In the genomic region with DNA sequence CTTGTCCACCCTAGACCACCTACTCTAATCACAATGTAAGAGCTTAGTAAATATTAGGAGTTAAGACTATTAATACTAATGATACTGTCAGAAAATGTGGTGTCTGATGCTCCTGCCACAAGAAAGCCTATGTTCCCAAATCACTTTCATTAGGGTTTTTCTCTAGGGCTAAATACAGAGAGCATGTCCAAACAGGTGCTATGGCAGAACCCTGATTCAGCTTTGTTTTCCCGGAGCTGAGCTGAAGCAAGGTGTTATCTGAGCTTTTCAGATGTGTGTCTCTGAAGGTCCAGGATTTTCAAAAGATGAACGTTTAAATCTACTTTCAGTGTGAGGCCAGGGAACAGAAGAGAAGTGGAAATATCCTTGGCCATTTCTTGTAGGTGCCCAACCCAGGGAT, we compare ENCODE assay signal across 24 cellular contexts. TPM values are rescaled to one million over a fixed set of nuclear protein-coding genes. Genes with fewer than 3 reads are reported as not detected.
"Had no signal": no experiment of that assay in that cellular context is flagged by ENCODE, and none has a peak within 500 bp of the region (broad histone marks: within the 10 kb centered on the region; RNA-seq: fewer than 3 reads in every experiment).

No MANE protein-coding gene starts in this region.

- H3K36me3 ChIP-seq: breast epithelium, MG63 had no signal

- H3K27me3 ChIP-seq: breast epithelium, MG63 had no signal

- H3K9me3 ChIP-seq: breast epithelium had no signal

- ATAC-seq: activated CD8-positive, alpha-beta memory T cell treated with anti-CD3 and anti-CD28 coated beads, Interleukin-2, amount 10 ng/mL, durations not matched to agents 7 days and 5 days; PC-3 had no signal

- H3K4me3 ChIP-seq: breast epithelium, MG63 had no signal

- H3K4me1 ChIP-seq: breast epithelium had no signal

- DNase-seq: activated B cell treated with CpG ODN at 0.5 μM for 24 hours; activated CD4-positive, alpha-beta T cell treated with anti-CD3 and anti-CD28 coated beads for 1 hour; activated CD4-positive, alpha-beta T cell treated with anti-CD3 and anti-CD28 coated beads, Interleukin-2, amount 10 ng/mL, durations not matched to agents 24 days and 14 days; activated CD4-positive, alpha-beta T cell treated with anti-CD3 and anti-CD28 coated beads, Interleukin-2, amount 50 U/mL, for 48 hours; activated CD8-positive, alpha-beta memory T cell treated with anti-CD3 and anti-CD28 coated beads, Interleukin-2, amount 10 ng/mL, durations not matched to agents 7 days and 5 days; activated effector memory CD4-positive, alpha-beta T cell treated with Interleukin-2 at 50 U/mL for 16 hours; activated naive CD4-positive, alpha-beta T cell; activated T-cell treated with anti-CD3 and anti-CD28 coated beads, Interleukin-2, amount 50 U/mL, for 24 hours; aorta; central memory CD4-positive, alpha-beta T cell; MG63; MV-4-11; NCI-H1092 treated with DMSO at 0.1 percent for 48 hours; NCI-H1417 treated with DMSO at 0.1 percent for 48 hours; NCI-H187; NCI-H2081 treated with DMSO at 0.1 percent for 48 hours; NCI-H510A treated with DMSO at 0.1 percent for 48 hours; NCI-H69; PC-3; SHP77 treated with DMSO at 0.1 percent for 48 hours had no signal

- H3K27ac ChIP-seq: breast epithelium, KMS-11 had no signal

RNA-seq across cellular contexts. Expression of gene CPO, which starts 40.6 kb away (rescaled TPM):
- total RNA-seq: activated B cell treated with CpG ODN at 0.5 μM for 24 hours; activated CD4-positive, alpha-beta T cell treated with anti-CD3 and anti-CD28 coated beads, Interleukin-2, amount 10 ng/mL, durations not matched to agents 24 days and 14 days; activated CD8-positive, alpha-beta memory T cell treated with anti-CD3 and anti-CD28 coated beads, Interleukin-2, amount 10 ng/mL, durations not matched to agents 7 days and 5 days; activated T-helper 1 cell treated with anti-CD3 and anti-CD28 coated beads, Interleukin-12 subunit alpha, Interleukin-12 subunit beta, Interleukin-2, Interleukin-4 antibody, amounts not matched to agents 30 ng/mL and 10 ng/mL and 1 ng/mL, durations not matched to agents 14 hours and 24 hours and 36 hours; PC-3; SK-MEL-5 had no signal
